12 cellular contexts compared by ENCODE assay signal in the genomic region with DNA sequence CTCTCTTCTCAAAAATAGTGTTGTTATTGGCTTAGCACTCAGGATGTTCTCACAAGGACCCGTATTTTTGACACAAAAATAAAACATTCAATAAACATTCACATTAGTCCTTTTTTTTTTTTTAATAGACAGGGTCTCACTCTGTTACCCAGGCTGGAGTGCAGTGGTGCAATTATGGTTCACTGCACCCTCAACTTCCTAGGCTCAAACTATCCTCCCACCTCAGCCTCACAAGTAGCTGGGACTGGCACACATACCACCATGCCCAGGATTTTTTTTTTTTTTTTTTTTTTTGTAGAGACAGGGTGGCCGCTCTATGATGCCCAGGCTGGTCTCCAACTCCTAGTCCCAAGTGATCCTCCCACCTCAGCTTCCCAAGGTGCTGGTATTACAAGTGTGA. TPM values are rescaled to one million over a fixed set of nuclear protein-coding genes. Genes with fewer than 3 reads are reported as not detected.
DNase-seq lines count a peak whose midpoint lies in the region; ATAC-seq and TF ChIP-seq lines count a peak whose summit lies in the region.
"Had no signal": no experiment of that assay in that cellular context is flagged by ENCODE, and none has a peak within 500 bp of the region (broad histone marks: within the 10 kb centered on the region; RNA-seq: fewer than 3 reads in every experiment).

No MANE protein-coding gene starts in this region.

- H3K4me3 Mint-ChIP-seq in chondrocyte (ENCODE audit: unreplicated experiment) (peak overlapping the region; percentile 0), mesothelial cell of epicardium (no peak overlapping the region)
- no peak overlapping the region for H3K4me3 Mint-ChIP-seq in activated T-helper 2 cell treated with anti-CD3 and anti-CD28 coated beads, Interferon-gamma antibody, Interleukin-2, Interleukin-4, amounts not matched to agents 10 μg/mL and 5 μg/mL and 100 μg/mL, durations not matched to agents 14 hours and 24 hours and 36 hours (ENCODE audit: low read depth)

- H3K4me3 ChIP-seq in heart left ventricle (peak overlapping the region in 2 of 12 donors; percentile 12 to 18), urinary bladder (ENCODE audit: low read depth, low read length) (no peak overlapping the region)
- H3K4me3 ChIP-seq: Peyer's patch, upper lobe of right lung had no signal

- DNase-seq in heart left ventricle (no peak), Right ventricle myocardium inferior (ENCODE audit: missing footprints) (no peak), chondrocyte (ENCODE audit: low spot score) (no peak), mesothelial cell of epicardium (ENCODE audit: low spot score in 2 of 2, unreplicated experiment in 2 of 2) (no peak), dedifferentiated amniotic fluid mesenchymal stem cell (ENCODE audit: extremely low spot score) (no peak)
- no peak for DNase-seq in activated T-helper 2 cell treated with anti-CD3 and anti-CD28 coated beads, Interferon-gamma antibody, Interleukin-2, Interleukin-4, amounts not matched to agents 10 μg/mL and 5 μg/mL and 100 μg/mL, durations not matched to agents 14 hours and 24 hours and 36 hours (ENCODE audit: low spot score)
- DNase-seq: activated CD8-positive, alpha-beta memory T cell treated with anti-CD3 and anti-CD28 coated beads for 24 hours; hippocampal formation had no signal

- no peaks in the 10 kb centered on the region for H3K36me3 ChIP-seq in heart left ventricle
- H3K36me3 ChIP-seq in urinary bladder (ENCODE audit: insufficient read depth), result no peaks in the 10 kb centered on the region
- H3K36me3 ChIP-seq: Peyer's patch, upper lobe of right lung had no signal

- WGBS in heart left ventricle, 4 donors, result 25 to 29% (median 28%) methylated on average over 2 of the region's 2 CpGs
- WGBS in urinary bladder, result 48% methylated on average over 2 of the region's 2 CpGs

- H3K27ac Mint-ChIP-seq in chondrocyte (ENCODE audit: unreplicated experiment), result no peak overlapping the region
- H3K27ac Mint-ChIP-seq in mesothelial cell of epicardium, result peak overlapping the region; percentile 64
- H3K27ac Mint-ChIP-seq in activated T-helper 2 cell treated with anti-CD3 and anti-CD28 coated beads, Interferon-gamma antibody, Interleukin-2, Interleukin-4, amounts not matched to agents 10 μg/mL and 5 μg/mL and 100 μg/mL, durations not matched to agents 14 hours and 24 hours and 36 hours, result no peak overlapping the region

- TF ChIP-seq CTCF in heart left ventricle (IDR thresholded peaks at IDR 0.05) (no peak), chondrocyte (IDR thresholded peaks at IDR 0.05) (no peak), mesothelial cell of epicardium (IDR thresholded peaks at IDR 0.05; ENCODE audit: unreplicated experiment) (no peak)

- ATAC-seq in heart left ventricle, result no peak
- no peak for ATAC-seq in Right ventricle myocardium inferior
- no peak for ATAC-seq in HG03378 (IDR thresholded peaks at IDR 0.05; ENCODE audit: unreplicated experiment)

- H3K9me3 Mint-ChIP-seq in chondrocyte (ENCODE audit: low read depth) (no peaks in the 10 kb centered on the region), mesothelial cell of epicardium (no peaks in the 10 kb centered on the region)
- no peaks in the 10 kb centered on the region for H3K9me3 Mint-ChIP-seq in activated T-helper 2 cell treated with anti-CD3 and anti-CD28 coated beads, Interferon-gamma antibody, Interleukin-2, Interleukin-4, amounts not matched to agents 10 μg/mL and 5 μg/mL and 100 μg/mL, durations not matched to agents 14 hours and 24 hours and 36 hours

- H3K4me1 Mint-ChIP-seq in chondrocyte (ENCODE audit: low read depth), result peaks cover 18% of the 10 kb centered on the region
- H3K4me1 Mint-ChIP-seq in mesothelial cell of epicardium, result peaks cover 41% of the 10 kb centered on the region
- H3K4me1 Mint-ChIP-seq in activated T-helper 2 cell treated with anti-CD3 and anti-CD28 coated beads, Interferon-gamma antibody, Interleukin-2, Interleukin-4, amounts not matched to agents 10 μg/mL and 5 μg/mL and 100 μg/mL, durations not matched to agents 14 hours and 24 hours and 36 hours (ENCODE audit: low read depth), result peaks cover 6% of the 10 kb centered on the region

- no peak for TF ChIP-seq POLR2A in heart left ventricle (IDR thresholded peaks at IDR 0.05)

- no peaks in the 10 kb centered on the region for H3K9me3 ChIP-seq in heart left ventricle
- H3K9me3 ChIP-seq: Peyer's patch, upper lobe of right lung had no signal

- no peaks in the 10 kb centered on the region for H3K27me3 Mint-ChIP-seq in chondrocyte (ENCODE audit: low read depth)
- no peaks in the 10 kb centered on the region for H3K27me3 Mint-ChIP-seq in mesothelial cell of epicardium (ENCODE audit: low read depth)
- peaks cover 2% of the 10 kb centered on the region for H3K27me3 Mint-ChIP-seq in activated T-helper 2 cell treated with anti-CD3 and anti-CD28 coated beads, Interferon-gamma antibody, Interleukin-2, Interleukin-4, amounts not matched to agents 10 μg/mL and 5 μg/mL and 100 μg/mL, durations not matched to agents 14 hours and 24 hours and 36 hours (ENCODE audit: low read depth)

- H3K27ac ChIP-seq in heart left ventricle, result peak overlapping the region; percentile 49 to 81 (median 68)
- H3K27ac ChIP-seq in urinary bladder (ENCODE audit: low read depth), result peak overlapping the region; percentile 52

- no peaks in the 10 kb centered on the region for H3K27me3 ChIP-seq in heart left ventricle
- H3K27me3 ChIP-seq: Peyer's patch, upper lobe of right lung had no signal

- intact Hi-C loops in heart left ventricle (cut with DNase I), result no loop called here
- intact Hi-C loops in Right ventricle myocardium inferior (cut with DNase I), result no loop called here
- intact Hi-C loops in activated T-helper 2 cell treated with anti-CD3 and anti-CD28 coated beads, Interferon-gamma antibody, Interleukin-2, Interleukin-4, amounts not matched to agents 10 μg/mL and 5 μg/mL and 100 μg/mL, durations not matched to agents 14 hours and 24 hours and 36 hours (cut with micrococcal nuclease), result no loop called here

- no peaks in the 10 kb centered on the region for H3K36me3 Mint-ChIP-seq in chondrocyte (ENCODE audit: low read depth)
- H3K36me3 Mint-ChIP-seq in mesothelial cell of epicardium, result peaks cover 2% of the 10 kb centered on the region
- H3K36me3 Mint-ChIP-seq in activated T-helper 2 cell treated with anti-CD3 and anti-CD28 coated beads, Interferon-gamma antibody, Interleukin-2, Interleukin-4, amounts not matched to agents 10 μg/mL and 5 μg/mL and 100 μg/mL, durations not matched to agents 14 hours and 24 hours and 36 hours (ENCODE audit: low read depth), result no peaks in the 10 kb centered on the region

- H3K4me1 ChIP-seq in heart left ventricle, result peaks cover 6 to 77% (median 47%) of the 10 kb centered on the region in 12 donors
- no peaks in the 10 kb centered on the region for H3K4me1 ChIP-seq in urinary bladder (ENCODE audit: insufficient read depth)

RNA-seq across cellular contexts. Expression of a gene that starts 27.0 kb away (rescaled TPM):
- total RNA-seq in heart left ventricle, result 10 to 100 TPM; 59.0 to 96.2 (median 78.1) TPM
- 10 to 100 TPM; 27.5 to 47.6 TPM for polyA plus RNA-seq in heart left ventricle
- 101 TPM for total RNA-seq in Right ventricle myocardium inferior
- total RNA-seq in chondrocyte, result 6.6 to 10.1 TPM (median 9.1 TPM) in 3 replicates
- 44.5 to 53.0 TPM (median 49.1 TPM) in 3 replicates for total RNA-seq in mesothelial cell of epicardium
- total RNA-seq in urinary bladder, result 15.8 TPM
- polyA plus RNA-seq in urinary bladder, result 17.8 TPM
- 7.8 and 13.5 TPM in 2 replicates for total RNA-seq in activated T-helper 2 cell treated with anti-CD3 and anti-CD28 coated beads, Interferon-gamma antibody, Interleukin-2, Interleukin-4, amounts not matched to agents 10 μg/mL and 5 μg/mL and 100 μg/mL, durations not matched to agents 14 hours and 24 hours and 36 hours
